Comparison of ENCODE assay signal across 7 cellular contexts in the genomic region with DNA sequence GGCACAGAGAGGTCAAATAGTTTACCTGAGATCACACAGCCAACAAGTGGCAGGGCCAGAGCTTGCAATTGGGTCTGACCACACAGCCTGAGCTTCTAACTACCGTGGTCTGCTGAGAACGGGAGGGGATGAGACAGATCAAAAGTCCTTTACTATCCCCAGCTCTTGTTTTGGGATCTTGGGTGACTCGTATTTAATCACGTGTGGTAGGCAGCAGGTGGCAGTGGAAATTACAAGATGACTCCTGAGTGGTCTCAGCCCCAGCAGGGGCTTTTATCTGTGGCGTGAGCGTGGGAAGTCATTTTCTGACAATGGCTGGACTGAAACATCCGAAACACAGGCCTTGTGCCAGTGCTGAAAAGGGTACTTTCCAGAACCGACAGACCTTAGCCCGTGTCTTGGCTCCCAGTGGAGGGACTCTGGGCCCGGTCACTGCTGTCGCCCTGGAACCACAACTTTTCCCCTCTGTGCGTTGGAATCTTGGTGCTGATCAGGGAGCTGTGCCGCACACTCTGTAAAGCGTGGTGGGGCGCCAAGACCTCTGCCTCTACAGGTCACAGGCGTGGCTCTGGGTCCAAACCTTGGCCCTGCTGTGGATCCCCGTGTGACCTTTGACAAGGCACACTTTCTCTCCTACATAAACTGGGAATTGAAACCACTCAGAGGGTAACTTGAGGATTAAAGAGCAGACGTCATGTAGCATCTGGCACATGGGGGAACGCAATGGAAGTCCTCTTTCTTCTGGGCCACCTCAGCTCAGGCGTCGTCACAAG. TPM values are rescaled to one million over a fixed set of nuclear protein-coding genes. Genes with fewer than 3 reads are reported as not detected.
A peak's percentile ranks its signal among the peaks of the same experiment; 100 is the strongest.
DNase-seq lines count a peak whose midpoint lies in the region; ATAC-seq and TF ChIP-seq lines count a peak whose summit lies in the region.

No MANE protein-coding gene starts in this region.

- ATAC-seq in HG03060 (IDR thresholded peaks at IDR 0.05; ENCODE audit: low read depth, unreplicated experiment) (peak; percentile 35), HG03025 (IDR thresholded peaks at IDR 0.05; ENCODE audit: low FRiP score, unreplicated experiment) (no peak)

- no peak for TF ChIP-seq CTCF in ascending aorta (IDR thresholded peaks at IDR 0.05)
- no peak for TF ChIP-seq CTCF in spleen (IDR thresholded peaks at IDR 0.05 in 8 of 11, conservative IDR thresholded peaks at IDR 0.05 in 3 of 11)

- H3K4me1 ChIP-seq in ascending aorta (no peaks in the 10 kb centered on the region), spleen (peaks cover 18 to 96% (median 75%) of the 10 kb centered on the region in 6 donors)

- H3K9me3 ChIP-seq in ascending aorta, result no peaks in the 10 kb centered on the region
- H3K9me3 ChIP-seq in spleen, result no peaks in the 10 kb centered on the region

- peak overlapping the region; percentile 6 to 52 for H3K27ac ChIP-seq in ascending aorta
- H3K27ac ChIP-seq in spleen, result peak overlapping the region; percentile 54 to 97 (median 92)

- DNase-seq in ascending aorta (ENCODE audit: low spot score in 2 of 2) (no peak), spleen (peak; percentile 81), NCI-H748 treated with DMSO at 0.1 percent for 48 hours (lab: John Stamatoyannopoulos, UW) (no peak)
- no peak for DNase-seq in central memory CD4-positive, alpha-beta T cell

- WGBS in spleen, 5 donors, result 58 to 68% (median 61%) methylated on average over 21 of the region's 21 CpGs

- intact Hi-C loops in ascending aorta (cut with DNase I), result no loop called here
- intact Hi-C loops in spleen (cut with DNase I; ENCODE audit: low total_unique reads), result no loop called here

- TF ChIP-seq POLR2A in GM19193 (IDR thresholded peaks at IDR 0.05; ENCODE audit: extremely low read depth, insufficient read depth, insufficient read length) (peak; percentile 25), spleen (IDR thresholded peaks at IDR 0.05) (no peak)

- H3K27me3 ChIP-seq in ascending aorta (no peaks in the 10 kb centered on the region), spleen (replicated peaks in 1 of 7) (no peaks in the 10 kb centered on the region)

- H3K36me3 ChIP-seq in ascending aorta (peaks cover 0 to 3% of the 10 kb centered on the region in 2 donors), spleen (peaks cover 0 to 98% (median 48%) of the 10 kb centered on the region in 6 donors)

- no peak overlapping the region for H3K4me3 ChIP-seq in ascending aorta
- H3K4me3 ChIP-seq in spleen, result peak overlapping the region in 1 of 8 donors; percentile 61

RNA-seq across cellular contexts. Expression of gene THEMIS2, which starts 12.0 kb away (rescaled TPM):
- total RNA-seq in ascending aorta (206 TPM), spleen (100 to 1,000 TPM; 166 to 433 (median 273) TPM)
- polyA plus RNA-seq in spleen, result 100 to 1,000 TPM in 1 of 3 donors, 10 to 100 TPM in 2; 82.4 to 122 (median 88.8) TPM

RNA-seq across cellular contexts. Expression of gene RPA2, which starts 30.0 kb away (rescaled TPM):
- total RNA-seq in ascending aorta, result 36.8 TPM
- 10 to 100 TPM; 32.2 to 49.1 (median 38.1) TPM for total RNA-seq in spleen
- polyA plus RNA-seq in spleen, result 10 to 100 TPM; 47.5 to 61.8 (median 60.9) TPM

RNA-seq across cellular contexts. Expression of gene SMPDL3B, which starts 50.4 kb away (rescaled TPM):
- total RNA-seq in ascending aorta (not detected), spleen (1 to 10 TPM in 6 of 7 donors, under 1 TPM in 1; 0.46 to 2.5 (median 1.4) TPM)
- under 1 TPM in 2 of 3 donors, not detected in 1; 0.13 to 0.21 TPM for polyA plus RNA-seq in spleen

RNA-seq across cellular contexts. Expression of gene PPP1R8, which starts 53.8 kb away (rescaled TPM):
- total RNA-seq in ascending aorta (7.1 TPM), spleen (10 to 100 TPM; 24.7 to 39.1 (median 30.1) TPM)
- polyA plus RNA-seq in spleen, result 10 to 100 TPM; 22.5 to 33.8 (median 29.1) TPM
